Comparison of ENCODE assay signal across 15 cellular contexts in the genomic region with DNA sequence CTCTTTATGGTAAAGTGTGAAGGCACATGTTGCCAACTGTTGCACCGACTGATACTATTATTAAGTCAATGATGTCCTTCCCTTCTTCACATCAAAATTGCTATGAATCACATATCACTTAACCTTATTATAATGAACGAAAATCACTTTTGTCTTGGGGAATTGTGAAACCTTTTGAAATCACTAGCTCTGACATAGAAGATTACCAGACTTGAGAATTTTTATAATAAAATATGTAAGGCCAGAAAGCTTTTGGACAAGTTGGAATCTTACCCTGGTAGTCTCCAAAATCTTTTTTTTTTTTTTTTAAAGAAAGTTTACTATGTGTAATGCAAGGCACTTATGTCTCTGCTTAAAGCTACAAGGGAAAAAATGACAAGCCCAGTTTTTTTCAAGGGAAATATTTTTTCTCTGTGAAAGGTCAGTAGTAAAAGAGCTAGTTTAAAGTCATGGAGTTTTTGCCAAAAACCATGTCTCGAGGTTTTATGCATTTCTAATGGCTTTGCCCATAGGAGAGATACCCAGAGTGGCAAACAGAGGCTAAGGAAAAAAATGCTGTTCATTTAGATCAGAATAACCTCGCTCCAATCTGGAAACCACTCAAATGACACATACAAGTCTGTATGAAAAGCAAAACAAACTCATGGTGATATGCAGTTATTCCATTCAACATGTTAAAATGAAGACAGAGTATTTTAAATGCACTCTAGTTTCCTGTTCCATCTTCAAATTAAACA. TPM values are rescaled to one million over a fixed set of nuclear protein-coding genes. Genes with fewer than 3 reads are reported as not detected.
A peak's percentile ranks its signal among the peaks of the same experiment; 100 is the strongest.
DNase-seq lines count a peak whose midpoint lies in the region; ATAC-seq and TF ChIP-seq lines count a peak whose summit lies in the region.
"Had no signal": no experiment of that assay in that cellular context is flagged by ENCODE, and none has a peak within 500 bp of the region (broad histone marks: within the 10 kb centered on the region; RNA-seq: fewer than 3 reads in every experiment).

No MANE protein-coding gene starts in this region.

- peaks cover 9% of the 10 kb centered on the region for H3K36me3 ChIP-seq in suprapubic skin

- intact Hi-C loops in activated CD8-positive, alpha-beta T cell treated with anti-CD3 and anti-CD28 coated beads for 36 hours (cut with micrococcal nuclease), result no loop called here

- no peaks in the 10 kb centered on the region for H3K27me3 Mint-ChIP-seq in activated CD8-positive, alpha-beta T cell treated with anti-CD3 and anti-CD28 coated beads for 36 hours
- H3K27me3 Mint-ChIP-seq in activated CD8-positive, alpha-beta T cell treated with anti-CD3 and anti-CD28 coated beads, Interleukin-2, amount 10 ng/mL, durations not matched to agents 7 days and 5 days (ENCODE audit: low read depth), result no peaks in the 10 kb centered on the region
- H3K27me3 Mint-ChIP-seq in activated naive CD8-positive, alpha-beta T cell treated with anti-CD3 and anti-CD28 coated beads, Interleukin-2, amount 50 U/mL, for 24 hours, result no peaks in the 10 kb centered on the region
- peaks cover 5% of the 10 kb centered on the region for H3K27me3 Mint-ChIP-seq in endothelial cell (ENCODE audit: unreplicated experiment)

- CTCF ChIA-PET in activated CD8-positive, alpha-beta T cell treated with anti-CD3 and anti-CD28 coated beads for 36 hours (lab: Charles Lee), result interaction anchor here (0.8 to 1.8 kb wide), 3 partner anchors 14 to 196 kb away, joined by 4 read pairs; no protein-coding TSS in a partner anchor
- CTCF ChIA-PET in activated CD8-positive, alpha-beta T cell treated with anti-CD3 and anti-CD28 coated beads, Interleukin-2, amount 10 ng/mL, durations not matched to agents 7 days and 5 days (lab: Charles Lee), result interaction anchor here (1.6 kb wide), 1 partner anchor 379 kb away, joined by 6 read pairs; no protein-coding TSS in a partner anchor

- no peaks in the 10 kb centered on the region for H3K9me3 ChIP-seq in suprapubic skin
- H3K9me3 ChIP-seq: spleen had no signal

- no peak for TF ChIP-seq POLR2A in suprapubic skin (IDR thresholded peaks at IDR 0.05)

- no peaks in the 10 kb centered on the region for H3K36me3 Mint-ChIP-seq in activated CD8-positive, alpha-beta T cell treated with anti-CD3 and anti-CD28 coated beads for 36 hours (ENCODE audit: low read depth)
- H3K36me3 Mint-ChIP-seq in activated CD8-positive, alpha-beta T cell treated with anti-CD3 and anti-CD28 coated beads, Interleukin-2, amount 10 ng/mL, durations not matched to agents 7 days and 5 days (ENCODE audit: low read depth), result peaks cover 6% of the 10 kb centered on the region
- H3K36me3 Mint-ChIP-seq in activated naive CD8-positive, alpha-beta T cell treated with anti-CD3 and anti-CD28 coated beads, Interleukin-2, amount 50 U/mL, for 24 hours (ENCODE audit: low read depth), result peaks cover 8% of the 10 kb centered on the region
- peaks cover 5% of the 10 kb centered on the region for H3K36me3 Mint-ChIP-seq in endothelial cell (ENCODE audit: low read depth, unreplicated experiment)
- H3K36me3 Mint-ChIP-seq: memory B cell had no signal

- TF ChIP-seq CTCF in activated CD8-positive, alpha-beta T cell treated with anti-CD3 and anti-CD28 coated beads for 36 hours (IDR thresholded peaks at IDR 0.05), result no peak
- TF ChIP-seq CTCF in fibroblast of the aortic adventitia (IDR thresholded peaks at IDR 0.05; ENCODE audit: insufficient read depth, low read length) (no peak), suprapubic skin (IDR thresholded peaks at IDR 0.05) (no peak), endothelial cell (IDR thresholded peaks at IDR 0.05; ENCODE audit: unreplicated experiment) (no peak)

- peak overlapping the region; percentile 8 for H3K27ac Mint-ChIP-seq in activated CD8-positive, alpha-beta T cell treated with anti-CD3 and anti-CD28 coated beads for 36 hours
- no peak overlapping the region for H3K27ac Mint-ChIP-seq in activated CD8-positive, alpha-beta T cell treated with anti-CD3 and anti-CD28 coated beads, Interleukin-2, amount 10 ng/mL, durations not matched to agents 7 days and 5 days
- H3K27ac Mint-ChIP-seq in activated naive CD8-positive, alpha-beta T cell treated with anti-CD3 and anti-CD28 coated beads, Interleukin-2, amount 50 U/mL, for 24 hours, result peak overlapping the region; percentile 81
- no peak overlapping the region for H3K27ac Mint-ChIP-seq in endothelial cell (ENCODE audit: unreplicated experiment)
- H3K27ac Mint-ChIP-seq: memory B cell had no signal

- H3K4me3 Mint-ChIP-seq in activated CD8-positive, alpha-beta T cell treated with anti-CD3 and anti-CD28 coated beads for 36 hours, result no peak overlapping the region
- H3K4me3 Mint-ChIP-seq in activated CD8-positive, alpha-beta T cell treated with anti-CD3 and anti-CD28 coated beads, Interleukin-2, amount 10 ng/mL, durations not matched to agents 7 days and 5 days, result no peak overlapping the region
- no peak overlapping the region for H3K4me3 Mint-ChIP-seq in activated naive CD8-positive, alpha-beta T cell treated with anti-CD3 and anti-CD28 coated beads, Interleukin-2, amount 50 U/mL, for 24 hours
- no peak overlapping the region for H3K4me3 Mint-ChIP-seq in endothelial cell (ENCODE audit: unreplicated experiment)
- H3K4me3 Mint-ChIP-seq: memory B cell had no signal

- no peaks in the 10 kb centered on the region for H3K9me3 Mint-ChIP-seq in activated CD8-positive, alpha-beta T cell treated with anti-CD3 and anti-CD28 coated beads for 36 hours
- peaks cover 7% of the 10 kb centered on the region for H3K9me3 Mint-ChIP-seq in activated CD8-positive, alpha-beta T cell treated with anti-CD3 and anti-CD28 coated beads, Interleukin-2, amount 10 ng/mL, durations not matched to agents 7 days and 5 days (ENCODE audit: insufficient read depth)
- H3K9me3 Mint-ChIP-seq in activated naive CD8-positive, alpha-beta T cell treated with anti-CD3 and anti-CD28 coated beads, Interleukin-2, amount 50 U/mL, for 24 hours, result no peaks in the 10 kb centered on the region
- no peaks in the 10 kb centered on the region for H3K9me3 Mint-ChIP-seq in endothelial cell (ENCODE audit: unreplicated experiment)
- H3K9me3 Mint-ChIP-seq: memory B cell had no signal

- no peaks in the 10 kb centered on the region for H3K27me3 ChIP-seq in suprapubic skin
- H3K27me3 ChIP-seq: spleen had no signal

- H3K4me3 ChIP-seq in fibroblast of the aortic adventitia (ENCODE audit: low read depth, low read length) (no peak overlapping the region), suprapubic skin (no peak overlapping the region)
- H3K4me3 ChIP-seq: spleen had no signal

- peaks cover 17% of the 10 kb centered on the region for H3K4me1 ChIP-seq in suprapubic skin

- ATAC-seq in activated CD8-positive, alpha-beta T cell treated with anti-CD3 and anti-CD28 coated beads for 36 hours, result no peak
- no peak for ATAC-seq in activated CD8-positive, alpha-beta T cell treated with anti-CD3 and anti-CD28 coated beads, Interleukin-2, amount 10 ng/mL, durations not matched to agents 7 days and 5 days
- ATAC-seq in activated naive CD8-positive, alpha-beta T cell treated with anti-CD3 and anti-CD28 coated beads, Interleukin-2, amount 50 U/mL, for 24 hours, result peak; percentile 69
- ATAC-seq in GM21423 (IDR thresholded peaks at IDR 0.05; ENCODE audit: unreplicated experiment) (no peak), HG03097 (IDR thresholded peaks at IDR 0.05; ENCODE audit: low FRiP score, unreplicated experiment) (no peak)

- peak overlapping the region; percentile 66 for H3K27ac ChIP-seq in suprapubic skin

- 68% methylated on average over 4 of the region's 4 CpGs for WGBS in suprapubic skin

- peaks cover 21% of the 10 kb centered on the region for H3K4me1 Mint-ChIP-seq in activated CD8-positive, alpha-beta T cell treated with anti-CD3 and anti-CD28 coated beads for 36 hours (ENCODE audit: low read depth)
- H3K4me1 Mint-ChIP-seq in activated CD8-positive, alpha-beta T cell treated with anti-CD3 and anti-CD28 coated beads, Interleukin-2, amount 10 ng/mL, durations not matched to agents 7 days and 5 days (ENCODE audit: low read depth), result peaks cover 19% of the 10 kb centered on the region
- H3K4me1 Mint-ChIP-seq in activated naive CD8-positive, alpha-beta T cell treated with anti-CD3 and anti-CD28 coated beads, Interleukin-2, amount 50 U/mL, for 24 hours, result peaks cover 43% of the 10 kb centered on the region
- H3K4me1 Mint-ChIP-seq in endothelial cell (ENCODE audit: unreplicated experiment), result peaks cover 7% of the 10 kb centered on the region

- no peak for DNase-seq in activated CD8-positive, alpha-beta T cell treated with anti-CD3 and anti-CD28 coated beads for 36 hours
- DNase-seq in activated CD8-positive, alpha-beta T cell treated with anti-CD3 and anti-CD28 coated beads, Interleukin-2, amount 10 ng/mL, durations not matched to agents 7 days and 5 days, result no peak
- DNase-seq in activated naive CD8-positive, alpha-beta T cell treated with anti-CD3 and anti-CD28 coated beads, Interleukin-2, amount 50 U/mL, for 24 hours, result no peak
- DNase-seq in fibroblast of the aortic adventitia (ENCODE audit: low read depth), result peak; percentile 67
- no peak for DNase-seq in suprapubic skin (ENCODE audit: low spot score in 2 of 2)
- DNase-seq in endothelial cell (ENCODE audit: low spot score), result no peak
- DNase-seq: activated CD4-positive, alpha-beta T cell treated with anti-CD3 and anti-CD28 coated beads, Interleukin-2, amount 50 U/mL, for 4 hours; activated gamma-delta T cell; DMS79; NCI-H510A; spleen; T-helper 9 cell had no signal

- no peak for TF ChIP-seq EP300 in suprapubic skin (IDR thresholded peaks at IDR 0.05)

- POLR2A ChIA-PET in activated CD8-positive, alpha-beta T cell treated with anti-CD3 and anti-CD28 coated beads for 36 hours (lab: Charles Lee), result no interaction called here
- POLR2A ChIA-PET in activated CD8-positive, alpha-beta T cell treated with anti-CD3 and anti-CD28 coated beads, Interleukin-2, amount 10 ng/mL, durations not matched to agents 7 days and 5 days (lab: Charles Lee), result interaction anchor here (0.7 kb wide), 1 partner anchor 911 kb away, joined by 3 read pairs; no protein-coding TSS in a partner anchor

RNA-seq across cellular contexts. Expression of a gene that starts 36.7 kb away (rescaled TPM):
- total RNA-seq in activated CD8-positive, alpha-beta T cell treated with anti-CD3 and anti-CD28 coated beads for 36 hours, result 10 to 100 TPM; 12.5 to 14.5 TPM
- 10 to 100 TPM; 20.8 to 28.6 TPM for total RNA-seq in activated CD8-positive, alpha-beta T cell treated with anti-CD3 and anti-CD28 coated beads, Interleukin-2, amount 10 ng/mL, durations not matched to agents 7 days and 5 days
- total RNA-seq in fibroblast of the aortic adventitia (ENCODE audit: low replicate concordance), result 47.0 and 85.9 TPM in 2 replicates
- total RNA-seq in suprapubic skin, result 10 to 100 TPM; 19.4 to 55.7 (median 28.7) TPM
- 24.2 TPM for total RNA-seq in endothelial cell (ENCODE audit: unreplicated experiment)

Comparison
In these comparisons a context has a peak if more than half of its experiments do, and no peak if none do; other contexts are left out.
1. H3K27ac Mint-ChIP-seq: peak in activated CD8-positive, alpha-beta T cell treated with anti-CD3 and anti-CD28 coated beads for 36 hours (single experiment) and activated naive CD8-positive, alpha-beta T cell treated with anti-CD3 and anti-CD28 coated beads, Interleukin-2, amount 50 U/mL, for 24 hours (single experiment); none in activated CD8-positive, alpha-beta T cell treated with anti-CD3 and anti-CD28 coated beads, Interleukin-2, amount 10 ng/mL, durations not matched to agents 7 days and 5 days (single experiment) and endothelial cell (single experiment).